ENCODE assay signal across 17 cellular contexts in genomic region chr1:218642033-218642954, GRCh38.
DNase-seq lines count a peak whose midpoint lies in the region; ATAC-seq and TF ChIP-seq lines count a peak whose summit lies in the region.
"Had no signal": no experiment of that assay in that cellular context is flagged by ENCODE, and none has a peak within 500 bp of the region (broad histone marks: within the 10 kb centered on the region; RNA-seq: fewer than 3 reads in every experiment).

No MANE protein-coding gene starts in this region.

- no peaks in the 10 kb centered on the region for H3K36me3 ChIP-seq in esophagus squamous epithelium
- H3K36me3 ChIP-seq: gastroesophageal sphincter had no signal

- H3K4me3 ChIP-seq in esophagus squamous epithelium, result no peak overlapping the region
- H3K4me3 ChIP-seq: coronary artery, gastroesophageal sphincter had no signal

- no peaks in the 10 kb centered on the region for H3K27me3 ChIP-seq in esophagus squamous epithelium
- H3K27me3 ChIP-seq: gastroesophageal sphincter had no signal

- WGBS in esophagus squamous epithelium, 2 donors, result 65 to 96% methylated on average over 3 to 5 of the region's 7 CpGs

- peak overlapping the region in 3 of 4 donors; percentile 5 to 55 (median 52) for H3K27ac ChIP-seq in esophagus squamous epithelium
- H3K27ac ChIP-seq: coronary artery, gastroesophageal sphincter had no signal

- ATAC-seq in HG03521 (IDR thresholded peaks at IDR 0.05; ENCODE audit: unreplicated experiment), result no peak
- ATAC-seq in GM18511 (IDR thresholded peaks at IDR 0.05; ENCODE audit: unreplicated experiment), result no peak
- no peak for ATAC-seq in HG03571 (IDR thresholded peaks at IDR 0.05; ENCODE audit: unreplicated experiment)
- ATAC-seq: activated T-cell treated with anti-CD3 and anti-CD28 coated beads, Interleukin-2, amount 50 U/mL, for 72 hours; gastroesophageal sphincter had no signal

- peaks cover 0 to 14% (median 0%) of the 10 kb centered on the region in 3 donors for H3K4me1 ChIP-seq in esophagus squamous epithelium
- H3K4me1 ChIP-seq: gastroesophageal sphincter had no signal

- DNase-seq in COLO829 (ENCODE audit: low spot score) (peak; percentile 28), NCI-H226 (peak; percentile 13), esophagus squamous epithelium (lab: John Stamatoyannopoulos, UW) (no peak), renal cortical epithelial cell (ENCODE audit: low read depth) (peak; percentile 68)
- no peak for DNase-seq in activated CD4-positive, CD25-positive, alpha-beta regulatory T cell (lab: John Stamatoyannopoulos, UW)
- DNase-seq: activated CD4-positive, alpha-beta T cell treated with anti-CD3 and anti-CD28 coated beads, Interleukin-2, amount 50 U/mL, for 1 hour; EL; NCI-H1436 treated with DMSO at 0.1 percent for 48 hours; NCI-H510A treated with DMSO at 0.1 percent for 48 hours; stimulated activated CD4-positive, alpha-beta T cell treated with anti-CD3 and anti-CD28 coated beads, Interleukin-1b, Interleukin-23, amount 100 ng/mL, for 48 hours; stimulated activated CD8-positive, alpha-beta memory T cell treated with anti-CD3 and anti-CD28 coated beads, Interleukin-4, amount 100 ng/mL, for 48 hours had no signal

- H3K9me3 ChIP-seq in esophagus squamous epithelium, result no peaks in the 10 kb centered on the region
- H3K9me3 ChIP-seq: gastroesophageal sphincter had no signal

- no peak for TF ChIP-seq CTCF in esophagus squamous epithelium (IDR thresholded peaks at IDR 0.05)

- TF ChIP-seq POLR2A in esophagus squamous epithelium (IDR thresholded peaks at IDR 0.05), result no peak

- intact Hi-C loops in esophagus squamous epithelium (cut with DNase I), result no loop called here

Comparison
In these comparisons a context has a peak if more than half of its experiments do, and no peak if none do; other contexts are left out.
1. DNase-seq: peak in COLO829 (single experiment), NCI-H226 (single experiment) and renal cortical epithelial cell (single experiment); none in esophagus squamous epithelium (single experiment) and activated CD4-positive, CD25-positive, alpha-beta regulatory T cell (0 of 4).